In genomic region chr11:117839234-117839882, GRCh38 we compare ENCODE assay signal across 1 cellular context.
TF ChIP-seq lines count a peak whose summit lies in the region.

No MANE protein-coding gene starts in this region.

TF ChIP-seq in SK-N-SH, 30 proteins besides CTCF, POLR2A, EP300 and RAD21 (continued from another document):
- no peak for TF ChIP-seq IRF3 (IDR thresholded peaks at IDR 0.05; ENCODE audit: low read depth, low read length)
